Comparison of ENCODE assay signal across 9 cellular contexts in genomic region chr14:97380539-97380941, GRCh38.
A peak's percentile ranks its signal among the peaks of the same experiment; 100 is the strongest.
DNase-seq lines count a peak whose midpoint lies in the region; ATAC-seq and TF ChIP-seq lines count a peak whose summit lies in the region.
"Had no signal": no experiment of that assay in that cellular context is flagged by ENCODE, and none has a peak within 500 bp of the region (broad histone marks: within the 10 kb centered on the region; RNA-seq: fewer than 3 reads in every experiment).

No MANE protein-coding gene starts in this region.

- H3K4me1 Mint-ChIP-seq in activated T-helper 2 cell treated with anti-CD3 and anti-CD28 coated beads, Interferon-gamma antibody, Interleukin-2, Interleukin-4, amounts not matched to agents 10 μg/mL and 5 μg/mL and 100 μg/mL, durations not matched to agents 14 hours and 24 hours and 36 hours (ENCODE audit: low read depth), result peaks cover 65% of the 10 kb centered on the region
- peaks cover 38 to 58% of the 10 kb centered on the region in 2 donors for H3K4me1 Mint-ChIP-seq in natural killer cell treated with Interleukin-12 subunit alpha and Interleukin-12 subunit beta and Interleukin-15 and Interleukin-18, amount 100 ng/mL, for 72 hours (ENCODE audit: low read depth in 2 of 2)
- H3K4me1 Mint-ChIP-seq in stimulated activated naive B cell treated with anti-CD40 and anti-IgM and Interleukin-4, amounts not matched to agents 10 μg/mL and 1 μg/mL and 100 μg/mL, for 72 hours, result no peaks in the 10 kb centered on the region
- no peaks in the 10 kb centered on the region for H3K4me1 Mint-ChIP-seq in osteocyte (ENCODE audit: unreplicated experiment)

- TF ChIP-seq CTCF in osteocyte (IDR thresholded peaks at IDR 0.05) (no peak), sigmoid colon (IDR thresholded peaks at IDR 0.05) (no peak)

- peaks cover 7% of the 10 kb centered on the region for H3K36me3 Mint-ChIP-seq in activated T-helper 2 cell treated with anti-CD3 and anti-CD28 coated beads, Interferon-gamma antibody, Interleukin-2, Interleukin-4, amounts not matched to agents 10 μg/mL and 5 μg/mL and 100 μg/mL, durations not matched to agents 14 hours and 24 hours and 36 hours (ENCODE audit: low read depth)
- peaks cover 7% of the 10 kb centered on the region for H3K36me3 Mint-ChIP-seq in natural killer cell treated with Interleukin-12 subunit alpha and Interleukin-12 subunit beta and Interleukin-15 and Interleukin-18, amount 100 ng/mL, for 72 hours
- H3K36me3 Mint-ChIP-seq in stimulated activated naive B cell treated with anti-CD40 and anti-IgM and Interleukin-4, amounts not matched to agents 10 μg/mL and 1 μg/mL and 100 μg/mL, for 72 hours, result no peaks in the 10 kb centered on the region
- H3K36me3 Mint-ChIP-seq in osteocyte (ENCODE audit: unreplicated experiment), result no peaks in the 10 kb centered on the region

- H3K4me1 ChIP-seq in sigmoid colon, result no peaks in the 10 kb centered on the region

- H3K27me3 ChIP-seq in sigmoid colon, result peaks cover 0 to 3% (median 0%) of the 10 kb centered on the region in 3 donors

- ATAC-seq in natural killer cell treated with Interleukin-12 subunit alpha and Interleukin-12 subunit beta and Interleukin-15 and Interleukin-18, amount 100 ng/mL, for 72 hours, result peak; percentile 77 to 82
- ATAC-seq in stimulated activated naive B cell treated with anti-CD40 and anti-IgM and Interleukin-4, amounts not matched to agents 10 μg/mL and 1 μg/mL and 100 μg/mL, for 72 hours (replicated peaks), result peak; percentile 16 to 23

- peaks cover 8% of the 10 kb centered on the region for H3K9me3 Mint-ChIP-seq in activated T-helper 2 cell treated with anti-CD3 and anti-CD28 coated beads, Interferon-gamma antibody, Interleukin-2, Interleukin-4, amounts not matched to agents 10 μg/mL and 5 μg/mL and 100 μg/mL, durations not matched to agents 14 hours and 24 hours and 36 hours
- peaks cover 5% of the 10 kb centered on the region for H3K9me3 Mint-ChIP-seq in natural killer cell treated with Interleukin-12 subunit alpha and Interleukin-12 subunit beta and Interleukin-15 and Interleukin-18, amount 100 ng/mL, for 72 hours
- no peaks in the 10 kb centered on the region for H3K9me3 Mint-ChIP-seq in stimulated activated naive B cell treated with anti-CD40 and anti-IgM and Interleukin-4, amounts not matched to agents 10 μg/mL and 1 μg/mL and 100 μg/mL, for 72 hours
- peaks cover 31% of the 10 kb centered on the region for H3K9me3 Mint-ChIP-seq in osteocyte (ENCODE audit: unreplicated experiment)

- no peaks in the 10 kb centered on the region for H3K36me3 ChIP-seq in sigmoid colon

- no peak overlapping the region for H3K4me3 ChIP-seq in sigmoid colon

- TF ChIP-seq EP300 in sigmoid colon (IDR thresholded peaks at IDR 0.05), result no peak

- H3K4me3 Mint-ChIP-seq in activated T-helper 2 cell treated with anti-CD3 and anti-CD28 coated beads, Interferon-gamma antibody, Interleukin-2, Interleukin-4, amounts not matched to agents 10 μg/mL and 5 μg/mL and 100 μg/mL, durations not matched to agents 14 hours and 24 hours and 36 hours (ENCODE audit: low read depth), result no peak overlapping the region
- peak overlapping the region; percentile 74 for H3K4me3 Mint-ChIP-seq in natural killer cell treated with Interleukin-12 subunit alpha and Interleukin-12 subunit beta and Interleukin-15 and Interleukin-18, amount 100 ng/mL, for 72 hours
- H3K4me3 Mint-ChIP-seq in stimulated activated naive B cell treated with anti-CD40 and anti-IgM and Interleukin-4, amounts not matched to agents 10 μg/mL and 1 μg/mL and 100 μg/mL, for 72 hours, result no peak overlapping the region
- no peak overlapping the region for H3K4me3 Mint-ChIP-seq in osteocyte (ENCODE audit: unreplicated experiment)

- peak; percentile 59 for DNase-seq in activated CD4-positive, CD25-positive, alpha-beta regulatory T cell treated with anti-CD3 and anti-CD28 coated beads, Interleukin-2, amount 50 U/mL, for 72 hours
- DNase-seq in activated T-helper 2 cell treated with anti-CD3 and anti-CD28 coated beads, Interferon-gamma antibody, Interleukin-2, Interleukin-4, amounts not matched to agents 10 μg/mL and 5 μg/mL and 100 μg/mL, durations not matched to agents 14 hours and 24 hours and 36 hours (ENCODE audit: low spot score), result peak; percentile 38
- no peak for DNase-seq in natural killer cell treated with Interleukin-12 subunit alpha and Interleukin-12 subunit beta and Interleukin-15 and Interleukin-18, amount 100 ng/mL, for 72 hours (ENCODE audit: low spot score)
- no peak for DNase-seq in stimulated activated naive B cell treated with anti-CD40 and anti-IgM and Interleukin-4, amounts not matched to agents 10 μg/mL and 1 μg/mL and 100 μg/mL, for 72 hours
- no peak for DNase-seq in middle frontal gyrus (ENCODE audit: extremely low spot score, low spot score)
- no peak for DNase-seq in osteocyte (ENCODE audit: extremely low spot score, unreplicated experiment)
- DNase-seq in sigmoid colon, result no peak
- DNase-seq: EL, SHP77 treated with DMSO at 0.1 percent for 48 hours had no signal

- intact Hi-C loops in activated T-helper 2 cell treated with anti-CD3 and anti-CD28 coated beads, Interferon-gamma antibody, Interleukin-2, Interleukin-4, amounts not matched to agents 10 μg/mL and 5 μg/mL and 100 μg/mL, durations not matched to agents 14 hours and 24 hours and 36 hours (cut with micrococcal nuclease), result loop anchor here (1.0 to 10.0 kb wide), 6 partner anchors 29 to 794 kb away; no protein-coding TSS in a partner anchor
- intact Hi-C loops in sigmoid colon (cut with DNase I), result no loop called here

- peak overlapping the region; percentile 76 for H3K27ac Mint-ChIP-seq in activated T-helper 2 cell treated with anti-CD3 and anti-CD28 coated beads, Interferon-gamma antibody, Interleukin-2, Interleukin-4, amounts not matched to agents 10 μg/mL and 5 μg/mL and 100 μg/mL, durations not matched to agents 14 hours and 24 hours and 36 hours
- peak overlapping the region; percentile 64 to 76 for H3K27ac Mint-ChIP-seq in natural killer cell treated with Interleukin-12 subunit alpha and Interleukin-12 subunit beta and Interleukin-15 and Interleukin-18, amount 100 ng/mL, for 72 hours
- H3K27ac Mint-ChIP-seq in stimulated activated naive B cell treated with anti-CD40 and anti-IgM and Interleukin-4, amounts not matched to agents 10 μg/mL and 1 μg/mL and 100 μg/mL, for 72 hours, result no peak overlapping the region
- no peak overlapping the region for H3K27ac Mint-ChIP-seq in osteocyte (ENCODE audit: unreplicated experiment)

- WGBS in sigmoid colon, 2 donors, result 75 to 82% methylated on average over 7 of the region's 7 CpGs

- TF ChIP-seq POLR2A in sigmoid colon (IDR thresholded peaks at IDR 0.05), result no peak

- no peaks in the 10 kb centered on the region for H3K27me3 Mint-ChIP-seq in activated T-helper 2 cell treated with anti-CD3 and anti-CD28 coated beads, Interferon-gamma antibody, Interleukin-2, Interleukin-4, amounts not matched to agents 10 μg/mL and 5 μg/mL and 100 μg/mL, durations not matched to agents 14 hours and 24 hours and 36 hours (ENCODE audit: low read depth)
- no peaks in the 10 kb centered on the region for H3K27me3 Mint-ChIP-seq in natural killer cell treated with Interleukin-12 subunit alpha and Interleukin-12 subunit beta and Interleukin-15 and Interleukin-18, amount 100 ng/mL, for 72 hours
- H3K27me3 Mint-ChIP-seq in stimulated activated naive B cell treated with anti-CD40 and anti-IgM and Interleukin-4, amounts not matched to agents 10 μg/mL and 1 μg/mL and 100 μg/mL, for 72 hours, result peaks cover 6 to 8% of the 10 kb centered on the region in 2 donors
- H3K27me3 Mint-ChIP-seq in osteocyte (ENCODE audit: unreplicated experiment), result no peaks in the 10 kb centered on the region

- H3K27ac ChIP-seq in sigmoid colon, result no peak overlapping the region

- H3K9me3 ChIP-seq in sigmoid colon, result no peaks in the 10 kb centered on the region

Comparison
In these comparisons a context has a peak if more than half of its experiments do, and no peak if none do; other contexts are left out.
1. DNase-seq: peak in activated CD4-positive, CD25-positive, alpha-beta regulatory T cell treated with anti-CD3 and anti-CD28 coated beads, Interleukin-2, amount 50 U/mL, for 72 hours (single experiment) and activated T-helper 2 cell treated with anti-CD3 and anti-CD28 coated beads, Interferon-gamma antibody, Interleukin-2, Interleukin-4, amounts not matched to agents 10 μg/mL and 5 μg/mL and 100 μg/mL, durations not matched to agents 14 hours and 24 hours and 36 hours (single experiment); none in natural killer cell treated with Interleukin-12 subunit alpha and Interleukin-12 subunit beta and Interleukin-15 and Interleukin-18, amount 100 ng/mL, for 72 hours (single experiment), stimulated activated naive B cell treated with anti-CD40 and anti-IgM and Interleukin-4, amounts not matched to agents 10 μg/mL and 1 μg/mL and 100 μg/mL, for 72 hours (single experiment), middle frontal gyrus (single experiment), osteocyte (single experiment) and sigmoid colon (single experiment).
2. H3K27ac Mint-ChIP-seq: peak in activated T-helper 2 cell treated with anti-CD3 and anti-CD28 coated beads, Interferon-gamma antibody, Interleukin-2, Interleukin-4, amounts not matched to agents 10 μg/mL and 5 μg/mL and 100 μg/mL, durations not matched to agents 14 hours and 24 hours and 36 hours (single experiment) and natural killer cell treated with Interleukin-12 subunit alpha and Interleukin-12 subunit beta and Interleukin-15 and Interleukin-18, amount 100 ng/mL, for 72 hours (2 of 2); none in stimulated activated naive B cell treated with anti-CD40 and anti-IgM and Interleukin-4, amounts not matched to agents 10 μg/mL and 1 μg/mL and 100 μg/mL, for 72 hours (single experiment) and osteocyte (single experiment).